Comparison of ENCODE assay signal across 17 cellular contexts in genomic region chr14:99351166-99352007, GRCh38.
DNase-seq lines count a peak whose midpoint lies in the region; ATAC-seq and TF ChIP-seq lines count a peak whose summit lies in the region.
"Had no signal": no experiment of that assay in that cellular context is flagged by ENCODE, and none has a peak within 500 bp of the region (broad histone marks: within the 10 kb centered on the region; RNA-seq: fewer than 3 reads in every experiment).

No MANE protein-coding gene starts in this region.

- H3K27me3 ChIP-seq in GM23338 (ENCODE audit: insufficient read depth) (no peaks in the 10 kb centered on the region), ascending aorta (no peaks in the 10 kb centered on the region)
- H3K27me3 ChIP-seq: right lobe of liver had no signal

- H3K36me3 ChIP-seq in GM23338 (ENCODE audit: insufficient read depth): no peaks in the 10 kb centered on the region
- no peaks in the 10 kb centered on the region for H3K36me3 ChIP-seq in ascending aorta
- H3K36me3 ChIP-seq: lower lobe of right lung, right lobe of liver, thoracic aorta had no signal

- no peaks in the 10 kb centered on the region for H3F3A ChIP-seq in GM23338 (replicated peaks; ENCODE audit: low read depth)

- intact Hi-C loops in ascending aorta (cut with DNase I): no loop called here

- no peaks in the 10 kb centered on the region for H3K4me1 ChIP-seq in GM23338 (ENCODE audit: insufficient read depth)
- H3K4me1 ChIP-seq in ascending aorta: no peaks in the 10 kb centered on the region
- H3K4me1 ChIP-seq: lower lobe of right lung, right lobe of liver had no signal

- no peak overlapping the region for H3K27ac Mint-ChIP-seq in GM23338
- H3K27ac Mint-ChIP-seq in chondrocyte (ENCODE audit: unreplicated experiment): no peak overlapping the region
- H3K27ac Mint-ChIP-seq in progenitor cell of endocrine pancreas: no peak overlapping the region
- H3K27ac Mint-ChIP-seq: activated naive CD8-positive, alpha-beta T cell; CD4-positive, CD25-positive, alpha-beta regulatory T cell had no signal

- H3K4me1 Mint-ChIP-seq in GM23338: peaks cover 3% of the 10 kb centered on the region; the same call in 1 of the 3 replicates
- H3K4me1 Mint-ChIP-seq in chondrocyte (ENCODE audit: low read depth): peaks cover 3% of the 10 kb centered on the region
- H3K4me1 Mint-ChIP-seq in progenitor cell of endocrine pancreas (ENCODE audit: low read depth): peaks cover 9% of the 10 kb centered on the region

- H3K9me3 Mint-ChIP-seq in GM23338 (no peaks in the 10 kb centered on the region), chondrocyte (ENCODE audit: low read depth) (no peaks in the 10 kb centered on the region), progenitor cell of endocrine pancreas (ENCODE audit: low read depth) (no peaks in the 10 kb centered on the region)
- H3K9me3 Mint-ChIP-seq: CD4-positive, CD25-positive, alpha-beta regulatory T cell had no signal

- H3K27me3 Mint-ChIP-seq in GM23338 (ENCODE audit: insufficient read depth, low read depth, poor library complexity) (peaks cover 22% of the 10 kb centered on the region), chondrocyte (ENCODE audit: low read depth) (peaks cover 3% of the 10 kb centered on the region), progenitor cell of endocrine pancreas (peaks cover 5% of the 10 kb centered on the region)
- H3K27me3 Mint-ChIP-seq: activated naive CD8-positive, alpha-beta T cell had no signal

- H3K9me2 ChIP-seq in GM23338 (ENCODE audit: insufficient read depth): no peaks in the 10 kb centered on the region

- H2AFZ ChIP-seq in GM23338: no peak overlapping the region

- H4K20me1 ChIP-seq in GM23338 (replicated peaks; ENCODE audit: insufficient read depth): no peaks in the 10 kb centered on the region

- no peak overlapping the region for H3K4me3 Mint-ChIP-seq in GM23338
- H3K4me3 Mint-ChIP-seq in chondrocyte (ENCODE audit: unreplicated experiment): no peak overlapping the region
- no peak overlapping the region for H3K4me3 Mint-ChIP-seq in progenitor cell of endocrine pancreas (ENCODE audit: low read depth)
- H3K4me3 Mint-ChIP-seq: activated naive CD8-positive, alpha-beta T cell; CD4-positive, CD25-positive, alpha-beta regulatory T cell had no signal

- no peak overlapping the region for H3K4me3 ChIP-seq in GM23338
- H3K4me3 ChIP-seq in LNCaP clone FGC (ENCODE audit: low read depth, low read length): no peak overlapping the region
- no peak overlapping the region for H3K4me3 ChIP-seq in ascending aorta
- H3K4me3 ChIP-seq: lower lobe of right lung, mucosa of descending colon, right lobe of liver, thoracic aorta had no signal

- peak; percentile 46 for DNase-seq in GM23338 (ENCODE audit: low spot score)
- no peak for DNase-seq in LNCaP clone FGC (ENCODE audit: low read depth)
- DNase-seq in chondrocyte (ENCODE audit: low spot score): no peak
- no peak for DNase-seq in progenitor cell of endocrine pancreas (ENCODE audit: low spot score, unreplicated experiment)
- no peak for DNase-seq in ascending aorta (ENCODE audit: low spot score in 2 of 2)
- DNase-seq: caudate nucleus; CD4-positive, CD25-positive, alpha-beta regulatory T cell; dermis blood vessel endothelial cell; lower lobe of right lung; mucosa of descending colon; right lobe of liver; RPMI8226; stimulated activated naive CD4-positive, alpha-beta T cell treated with Interleukin-2 at 50 U/mL for 16 hours had no signal

- H3K36me3 Mint-ChIP-seq in GM23338 (ENCODE audit: low read depth): no peaks in the 10 kb centered on the region; the same call in 2 of the 3 replicates
- no peaks in the 10 kb centered on the region for H3K36me3 Mint-ChIP-seq in chondrocyte (ENCODE audit: low read depth)
- no peaks in the 10 kb centered on the region for H3K36me3 Mint-ChIP-seq in progenitor cell of endocrine pancreas (ENCODE audit: insufficient read depth)
- H3K36me3 Mint-ChIP-seq: activated naive CD8-positive, alpha-beta T cell; CD4-positive, CD25-positive, alpha-beta regulatory T cell had no signal

- peak; percentile 24; the same call in 2 of the 3 replicates for ATAC-seq in GM23338
- no peak for ATAC-seq in HG03139 (IDR thresholded peaks at IDR 0.05; ENCODE audit: unreplicated experiment)
- no peak for ATAC-seq in HG02981 (IDR thresholded peaks at IDR 0.05; ENCODE audit: unreplicated experiment)
- ATAC-seq: lower lobe of right lung, mucosa of descending colon, right lobe of liver had no signal

- H3K27ac ChIP-seq in GM23338 (ENCODE audit: low read depth) (no peak overlapping the region), ascending aorta (no peak overlapping the region)
- H3K27ac ChIP-seq: lower lobe of right lung, right lobe of liver, thoracic aorta had no signal

- TF ChIP-seq CTCF in GM23338 (conservative IDR thresholded peaks at IDR 0.05; ENCODE audit: low read depth in 2 of 2) (peak; percentile 50 to 59), LNCaP clone FGC (IDR thresholded peaks at IDR 0.05; ENCODE audit: control insufficient read depth, extremely low read depth, insufficient read depth) (peak; percentile 36), chondrocyte (IDR thresholded peaks at IDR 0.05) (peak; percentile 26), progenitor cell of endocrine pancreas (IDR thresholded peaks at IDR 0.05; ENCODE audit: unreplicated experiment) (peak; percentile 9), ascending aorta (IDR thresholded peaks at IDR 0.05) (no peak)

- H3K9me3 ChIP-seq in ascending aorta: no peaks in the 10 kb centered on the region
- H3K9me3 ChIP-seq: lower lobe of right lung, mucosa of descending colon, right lobe of liver, thoracic aorta had no signal

- H3K4me2 ChIP-seq in GM23338: no peak overlapping the region

- no peaks in the 10 kb centered on the region for H3K79me2 ChIP-seq in GM23338 (replicated peaks; ENCODE audit: insufficient read depth)

TF ChIP-seq in GM23338, 12 proteins besides CTCF, POLR2A, EP300 and RAD21:
- TF ChIP-seq POLR2AphosphoS5 (IDR thresholded peaks at IDR 0.05; ENCODE audit: low read depth): no peak
- TF ChIP-seq ZNF462 (CRISPR knock-in tag; IDR thresholded peaks at IDR 0.05): no peak
- no peak for TF ChIP-seq CREB1 (CRISPR knock-in tag; IDR thresholded peaks at IDR 0.05; ENCODE audit: low read depth)
TF ChIP-seq in GM23338: peak in this region for 0.

Comparison
In these comparisons a context has a peak if more than half of its experiments do, and no peak if none do; other contexts are left out.
1. CTCF ChIP-seq: peak in GM23338 (2 of 2), LNCaP clone FGC (single experiment), chondrocyte (single experiment) and progenitor cell of endocrine pancreas (single experiment); none in ascending aorta (0 of 3).